In genomic region chr10:125001313-125002043, GRCh38 we compare ENCODE assay signal across 13 cellular contexts. TPM values are rescaled to one million over a fixed set of nuclear protein-coding genes. Genes with fewer than 3 reads are reported as not detected.
DNase-seq lines count a peak whose midpoint lies in the region; ATAC-seq and TF ChIP-seq lines count a peak whose summit lies in the region.
"Had no signal": no experiment of that assay in that cellular context is flagged by ENCODE, and none has a peak within 500 bp of the region (broad histone marks: within the 10 kb centered on the region; RNA-seq: fewer than 3 reads in every experiment).

No MANE protein-coding gene starts in this region.

- H3K36me3 Mint-ChIP-seq in mesothelial cell of epicardium: peaks cover 5% of the 10 kb centered on the region

- TF ChIP-seq CTCF in esophagus muscularis mucosa (IDR thresholded peaks at IDR 0.05) (peak in 1 of 3 experiments; percentile 4), mesothelial cell of epicardium (IDR thresholded peaks at IDR 0.05; ENCODE audit: unreplicated experiment) (no peak), thoracic aorta (IDR thresholded peaks at IDR 0.05) (no peak)

- peaks cover 10% of the 10 kb centered on the region for H3K4me1 Mint-ChIP-seq in mesothelial cell of epicardium

- peak overlapping the region; percentile 64 for H3K27ac Mint-ChIP-seq in mesothelial cell of epicardium

- H3K36me3 ChIP-seq in esophagus muscularis mucosa (peaks cover 23 to 96% (median 67%) of the 10 kb centered on the region in 4 donors), thoracic aorta (peaks cover 21% of the 10 kb centered on the region)

- H3K4me1 ChIP-seq in esophagus muscularis mucosa (peaks cover 43 to 78% (median 49%) of the 10 kb centered on the region in 4 donors), thoracic aorta (ENCODE audit: control insufficient read depth in 1 of 2, low read depth in 2 of 2) (peaks cover 40 to 62% of the 10 kb centered on the region in 2 donors)

- H3K9me3 ChIP-seq in esophagus muscularis mucosa: no peaks in the 10 kb centered on the region
- no peaks in the 10 kb centered on the region for H3K9me3 ChIP-seq in thoracic aorta

- intact Hi-C loops in esophagus muscularis mucosa (cut with DNase I): no loop called here

- no peaks in the 10 kb centered on the region for H3K27me3 ChIP-seq in esophagus muscularis mucosa
- no peaks in the 10 kb centered on the region for H3K27me3 ChIP-seq in thoracic aorta (replicated peaks; ENCODE audit: insufficient read depth)

- peak; percentile 14 for DNase-seq in activated CD4-positive, CD25-positive, alpha-beta regulatory T cell treated with anti-CD3 and anti-CD28 coated beads, Interleukin-2, amount 50 U/mL, for 72 hours
- DNase-seq in esophagus muscularis mucosa (ENCODE audit: extremely low spot score) (no peak), mesothelial cell of epicardium (ENCODE audit: low spot score in 2 of 2, unreplicated experiment in 2 of 2) (no peak), thoracic aorta (ENCODE audit: low spot score) (no peak)
- no peak for DNase-seq in stimulated activated naive CD4-positive, alpha-beta T cell (lab: John Stamatoyannopoulos, UW)
- no peak for DNase-seq in activated naive CD4-positive, alpha-beta T cell treated with Interleukin-2 at 50 U/mL for 16 hours
- DNase-seq: 8988T; activated CD4-positive, CD25-positive, alpha-beta regulatory T cell; activated naive CD4-positive, alpha-beta T cell treated with anti-CD3 and anti-CD28 coated beads, Interleukin-2, amount 50 U/mL, for 16 hours; small intestine had no signal

- TF ChIP-seq POLR2A in esophagus muscularis mucosa (IDR thresholded peaks at IDR 0.05; ENCODE audit: low read depth): no peak

- no peak overlapping the region for H3K4me3 ChIP-seq in esophagus muscularis mucosa
- H3K4me3 ChIP-seq in thoracic aorta: peak overlapping the region; percentile 44

- H3K9me3 Mint-ChIP-seq in mesothelial cell of epicardium: no peaks in the 10 kb centered on the region

- ATAC-seq in activated CD4-positive, CD25-positive, alpha-beta regulatory T cell treated with anti-CD3 and anti-CD28 coated beads, Interleukin-2, amount 50 U/mL, for 24 hours: no peak
- ATAC-seq in thoracic aorta (ENCODE audit: insufficient number of reproducible peaks, low FRiP score, low read depth): no peak
- ATAC-seq in HG02571 (IDR thresholded peaks at IDR 0.05; ENCODE audit: unreplicated experiment): no peak
- ATAC-seq: left colon had no signal

- H3K27me3 Mint-ChIP-seq in mesothelial cell of epicardium (ENCODE audit: low read depth): no peaks in the 10 kb centered on the region

- TF ChIP-seq EP300 in esophagus muscularis mucosa (IDR thresholded peaks at IDR 0.05): no peak

- H3K4me3 Mint-ChIP-seq in mesothelial cell of epicardium: no peak overlapping the region

- H3K27ac ChIP-seq in esophagus muscularis mucosa (replicated peaks in 1 of 4): peak overlapping the region; percentile 59 to 74 (median 70)
- H3K27ac ChIP-seq in thoracic aorta: peak overlapping the region; percentile 68 to 92

- WGBS in esophagus muscularis mucosa: 75% methylated on average over 7 of the region's 21 CpGs

RNA-seq across cellular contexts. Expression of gene ZRANB1, which starts 59.6 kb away (rescaled TPM):
- total RNA-seq in esophagus muscularis mucosa (10 to 100 TPM; 30.7 to 42.9 (median 34.8) TPM), mesothelial cell of epicardium (30.2 to 31.2 TPM (median 30.8 TPM) in 3 replicates), thoracic aorta (10 to 100 TPM; 30.1 to 30.9 TPM)
